1 cellular context compared by ENCODE assay signal in genomic region chr12:54420766-54421144, GRCh38.
TF ChIP-seq lines count a peak whose summit lies in the region.

No MANE protein-coding gene starts in this region.

TF ChIP-seq in GM12878, 131 proteins besides CTCF, POLR2A, EP300 and RAD21:
- TF ChIP-seq NRF1 (conservative IDR thresholded peaks at IDR 0.05; ENCODE audit: low read depth, low read length): no peak
- no peak for TF ChIP-seq JUNB (IDR thresholded peaks at IDR 0.05)
- TF ChIP-seq IKZF1 (conservative IDR thresholded peaks at IDR 0.05): peak; percentile 46
